In genomic region chrX:100731441-100732281, GRCh38 we compare ENCODE assay signal across 8 cellular contexts. TPM values are rescaled to one million over a fixed set of nuclear protein-coding genes. Genes with fewer than 3 reads are reported as not detected.
DNase-seq lines count a peak whose midpoint lies in the region; ATAC-seq and TF ChIP-seq lines count a peak whose summit lies in the region.

TSS of gene SYTL4 (minus strand) at chrX:100732121. CDS start at chrX:100702037, 30,084 bp downstream.

- DNase-seq in ELF-1 (ENCODE audit: low read depth, low spot score) (peak; percentile 62), OCI-M1 (lab: John Stamatoyannopoulos, UW) (peak; percentile 58), fibroblast of lung (ENCODE audit: low read depth in 2 of 2) (peak in 1 of 2 donors; percentile 11), GM19240 (ENCODE audit: insufficient read length, low spot score) (no peak)
- no peak for DNase-seq in naive thymus-derived CD8-positive, alpha-beta T cell

- peak within 1 kb of the TSS; percentile 48 for H2AFZ ChIP-seq in fibroblast of lung (ENCODE audit: low read length)

- no peaks in the 10 kb centered on the region for H3K4me1 ChIP-seq in fibroblast of lung (ENCODE audit: control insufficient read depth, extremely low read depth, insufficient read depth, low read length)

- ATAC-seq in naive thymus-derived CD8-positive, alpha-beta T cell = no peak
- ATAC-seq in GM21528 (IDR thresholded peaks at IDR 0.05; ENCODE audit: low FRiP score, unreplicated experiment) = no peak
- no peak for ATAC-seq in GM21825 (IDR thresholded peaks at IDR 0.05; ENCODE audit: unreplicated experiment)
- no peak for ATAC-seq in HG03354 (IDR thresholded peaks at IDR 0.05; ENCODE audit: poor library complexity, severe bottlenecking, unreplicated experiment)

- peak within 1 kb of the TSS; percentile 59 to 73 (median 64) for H3K4me3 ChIP-seq in fibroblast of lung (replicated peaks in 1 of 4; ENCODE audit: control extremely low read depth in 1 of 4, insufficient read depth in 1 of 4, low read depth in 3 of 4, low read length in 4 of 4)

- H3K9me3 Mint-ChIP-seq in naive thymus-derived CD8-positive, alpha-beta T cell = peaks cover 0 to 4% (median 0%) of the 10 kb centered on the region in 9 donors

- no peaks in the 10 kb centered on the region for H3K9me3 ChIP-seq in fibroblast of lung (ENCODE audit: control insufficient read depth, insufficient read depth, low read depth, low read length)

- H3K4me1 Mint-ChIP-seq in naive thymus-derived CD8-positive, alpha-beta T cell = peaks cover 0 to 5% (median 1%) of the 10 kb centered on the region in 4 donors

- no peak within 1 kb of the TSS for H3K27ac ChIP-seq in fibroblast of lung (ENCODE audit: insufficient read depth, low read length)

- H4K20me1 ChIP-seq in fibroblast of lung (ENCODE audit: control insufficient read depth, extremely low read depth, insufficient read depth, low read length) = no peaks in the 10 kb centered on the region

- no peaks in the 10 kb centered on the region for H3K27me3 ChIP-seq in fibroblast of lung (ENCODE audit: control insufficient read depth, insufficient read depth, low read length)

- no peaks in the 10 kb centered on the region for H3K36me3 ChIP-seq in fibroblast of lung (ENCODE audit: control insufficient read depth, insufficient read depth, low read length)

- POLR2A ChIA-PET in naive thymus-derived CD8-positive, alpha-beta T cell (lab: Charles Lee) = no interaction called here

- H3K79me2 ChIP-seq in fibroblast of lung (ENCODE audit: control insufficient read depth, insufficient read depth, low read length) = no peaks in the 10 kb centered on the region

- no peak for TF ChIP-seq CTCF in fibroblast of lung (conservative IDR thresholded peaks at IDR 0.05 in 1 of 2, IDR thresholded peaks at IDR 0.05 in 1 of 2; ENCODE audit: low read depth in 1 of 2, low read length in 2 of 2)

- peak within 1 kb of the TSS; percentile 71 for H3K4me2 ChIP-seq in fibroblast of lung (ENCODE audit: extremely low read depth, insufficient read depth, low read length)

- peaks cover 30 to 56% (median 35%) of the 10 kb centered on the region in 5 donors for H3K27me3 Mint-ChIP-seq in naive thymus-derived CD8-positive, alpha-beta T cell

- no peak within 1 kb of the TSS for H3K27ac Mint-ChIP-seq in naive thymus-derived CD8-positive, alpha-beta T cell

- H3K9ac ChIP-seq in fibroblast of lung (ENCODE audit: insufficient read depth, low read length) = peak within 1 kb of the TSS; percentile 7

- no peaks in the 10 kb centered on the region for H3K36me3 Mint-ChIP-seq in naive thymus-derived CD8-positive, alpha-beta T cell

- peak within 1 kb of the TSS in 7 of 10 donors; percentile 40 to 66 (median 47) for H3K4me3 Mint-ChIP-seq in naive thymus-derived CD8-positive, alpha-beta T cell

RNA-seq across cellular contexts. Expression of gene SYTL4, which starts in this region (rescaled TPM):
- 4.6 and 8.8 TPM in 2 replicates for total RNA-seq in fibroblast of lung
- 2.9 and 5.7 TPM in 2 replicates for polyA plus RNA-seq in fibroblast of lung
- polyA plus RNA-seq in fibroblast of lung (2012) = 4.7 and 7.2 TPM in 2 replicates
- 1.2 and 1.5 TPM in 2 replicates for polyA minus RNA-seq in fibroblast of lung (ENCODE audit: low replicate concordance)
- not detected for total RNA-seq in naive thymus-derived CD8-positive, alpha-beta T cell
- not detected for polyA plus RNA-seq in naive thymus-derived CD8-positive, alpha-beta T cell

Comparison
In these comparisons a context has a peak if more than half of its experiments do, and no peak if none do; other contexts are left out.
1. DNase-seq: peak in ELF-1 (single experiment) and OCI-M1 (single experiment); none in naive thymus-derived CD8-positive, alpha-beta T cell (0 of 10) and GM19240 (single experiment).